10 cellular contexts compared by ENCODE assay signal in the genomic region with DNA sequence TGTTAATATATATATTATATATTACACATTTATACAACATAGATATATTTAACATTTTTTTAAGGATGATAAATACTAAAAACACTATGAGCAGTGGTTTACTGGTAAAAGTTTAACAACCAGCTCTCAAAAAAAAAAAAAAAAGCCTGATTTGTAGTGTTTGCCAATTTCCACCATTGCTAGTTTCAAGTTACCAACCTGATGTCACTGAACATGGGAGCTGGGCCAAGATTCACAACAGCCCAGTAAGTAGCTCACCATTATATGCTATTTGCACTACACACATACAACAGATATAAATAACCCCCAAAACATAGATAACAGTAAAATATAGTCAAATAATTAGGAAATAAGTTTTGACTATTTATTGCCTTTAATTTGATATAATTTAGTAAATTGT. TPM values are rescaled to one million over a fixed set of nuclear protein-coding genes. Genes with fewer than 3 reads are reported as not detected.
A peak's percentile ranks its signal among the peaks of the same experiment; 100 is the strongest.
DNase-seq lines count a peak whose midpoint lies in the region; ATAC-seq and TF ChIP-seq lines count a peak whose summit lies in the region.
"Had no signal": no experiment of that assay in that cellular context is flagged by ENCODE, and none has a peak within 500 bp of the region (broad histone marks: within the 10 kb centered on the region; RNA-seq: fewer than 3 reads in every experiment).

No MANE protein-coding gene starts in this region.

- no peak for TF ChIP-seq POLR2A in prostate gland (IDR thresholded peaks at IDR 0.05)

- no peaks in the 10 kb centered on the region for H4K20me1 ChIP-seq in SK-N-SH (ENCODE audit: insufficient read depth)

- H3K4me3 ChIP-seq in SK-N-SH (ENCODE audit: low read depth in 2 of 2, low read length in 1 of 2) (no peak overlapping the region), brain microvascular endothelial cell (ENCODE audit: low read depth, low read length) (no peak overlapping the region), prostate gland (no peak overlapping the region)
- H3K4me3 ChIP-seq: psoas muscle had no signal

- no peak overlapping the region for H3K27ac ChIP-seq in SK-N-SH (ENCODE audit: low read depth in 2 of 2, low read length in 1 of 2)
- H3K27ac ChIP-seq in brain microvascular endothelial cell = no peak overlapping the region
- no peak overlapping the region for H3K27ac ChIP-seq in prostate gland
- H3K27ac ChIP-seq: psoas muscle, RWPE1 had no signal

- H3K4me1 ChIP-seq in SK-N-SH (ENCODE audit: control insufficient read depth in 1 of 2, insufficient read depth in 2 of 2, low read depth in 1 of 2, low read length in 1 of 2) (peaks cover 0 to 17% of the 10 kb centered on the region in 2 experiments; a peak in 2 of 4 replicates), prostate gland (replicated peaks) (no peaks in the 10 kb centered on the region)
- H3K4me1 ChIP-seq: psoas muscle had no signal

- TF ChIP-seq CTCF in SK-N-SH (IDR thresholded peaks at IDR 0.05) (no peak), brain microvascular endothelial cell (IDR thresholded peaks at IDR 0.05; ENCODE audit: low read depth, low read length, missing control alignments) (no peak), prostate gland (IDR thresholded peaks at IDR 0.05) (no peak)

- TF ChIP-seq RAD21 in SK-N-SH (IDR thresholded peaks at IDR 0.05; ENCODE audit: low read length) = no peak

- no peak for DNase-seq in SK-N-SH
- DNase-seq in NCI-H345 treated with DMSO at 0.1 percent for 48 hours (lab: John Stamatoyannopoulos, UW; ENCODE audit: unreplicated experiment) = peak; percentile 50
- DNase-seq in brain microvascular endothelial cell = peak; percentile 43
- DNase-seq in epidermal melanocyte (ENCODE audit: insufficient read length, low spot score) = no peak
- DNase-seq in prostate gland (ENCODE audit: low spot score) = no peak
- no peak for DNase-seq in foreskin melanocyte
- DNase-seq in SK-N-DZ (ENCODE audit: low spot score) = no peak
- DNase-seq: psoas muscle had no signal

- CTCF ChIA-PET in SK-N-SH (lab: Yijun Ruan, JAX) = interaction anchor here (0.6 to 5.6 kb wide), 4 partner anchors 7 to 256 kb away, joined by 3 to 17 read pairs (median 4); no protein-coding TSS in a partner anchor

- H3K27me3 ChIP-seq in SK-N-SH (ENCODE audit: insufficient read depth) = no peaks in the 10 kb centered on the region
- H3K27me3 ChIP-seq in brain microvascular endothelial cell (replicated peaks) = peaks cover 2% of the 10 kb centered on the region
- no peaks in the 10 kb centered on the region for H3K27me3 ChIP-seq in prostate gland (replicated peaks; ENCODE audit: insufficient read depth)

- H3K9me2 ChIP-seq in SK-N-SH = no peaks in the 10 kb centered on the region

- no peaks in the 10 kb centered on the region for H3K9me3 ChIP-seq in SK-N-SH
- H3K9me3 ChIP-seq in prostate gland = no peaks in the 10 kb centered on the region

- POLR2A ChIA-PET in SK-N-SH (lab: Yijun Ruan, JAX) = no interaction called here

- H3K79me2 ChIP-seq in SK-N-SH (ENCODE audit: insufficient read depth) = no peaks in the 10 kb centered on the region

- no peak for TF ChIP-seq EP300 in SK-N-SH (IDR thresholded peaks at IDR 0.05; ENCODE audit: borderline replicate concordance in 1 of 2, low read depth in 1 of 2, low read length in 1 of 2)

- H3K4me2 ChIP-seq in SK-N-SH = no peak overlapping the region

- no peak overlapping the region for H2AFZ ChIP-seq in SK-N-SH (ENCODE audit: low read depth)

- in situ Hi-C loops in brain microvascular endothelial cell (cut with HindIII; ENCODE audit: low pct_ligation_motif_present, low sequenced_read_pairs) = no loop called here

- H3K36me3 ChIP-seq in SK-N-SH (replicated peaks in 1 of 2; ENCODE audit: control insufficient read depth in 1 of 2, insufficient read depth in 2 of 2, low read length in 1 of 2) = no peaks in the 10 kb centered on the region
- H3K36me3 ChIP-seq in brain microvascular endothelial cell (replicated peaks) = no peaks in the 10 kb centered on the region
- no peaks in the 10 kb centered on the region for H3K36me3 ChIP-seq in prostate gland

- intact Hi-C loops in prostate gland (cut with DNase I) = no loop called here

- no peak for ATAC-seq in SK-N-SH treated with all-trans-retinoic acid at 6 μM for 48 hours

- no peak overlapping the region for H3K9ac ChIP-seq in SK-N-SH

- no peaks in the 10 kb centered on the region for H3F3A ChIP-seq in SK-N-SH (replicated peaks; ENCODE audit: insufficient read depth)

TF ChIP-seq in SK-N-SH, 30 proteins besides CTCF, POLR2A, EP300 and RAD21:
- TF ChIP-seq YY1 (IDR thresholded peaks at IDR 0.05; ENCODE audit: low read depth) = no peak
- peak; percentile 64 for TF ChIP-seq NFIC (IDR thresholded peaks at IDR 0.05; ENCODE audit: borderline replicate concordance)

TF ChIP-seq in SK-N-SH treated with all-trans-retinoic acid at 6 μM for 48 hours, 23 proteins besides CTCF, POLR2A, EP300 and RAD21 (continues in another document):
- TF ChIP-seq TCF4 (CRISPR knock-in tag; IDR thresholded peaks at IDR 0.05; ENCODE audit: borderline replicate concordance) (no peak), ZFP30 (CRISPR knock-in tag; IDR thresholded peaks at IDR 0.05) (no peak), ZC3H10 (CRISPR knock-in tag; IDR thresholded peaks at IDR 0.05) (no peak), SNAI2 (CRISPR knock-in tag; IDR thresholded peaks at IDR 0.05) (no peak), CSRNP3 (CRISPR knock-in tag; IDR thresholded peaks at IDR 0.05) (no peak), OSR1 (CRISPR knock-in tag; IDR thresholded peaks at IDR 0.05) (no peak), PPARA (CRISPR knock-in tag; IDR thresholded peaks at IDR 0.05; ENCODE audit: borderline replicate concordance) (no peak), ZNF70 (CRISPR knock-in tag; IDR thresholded peaks at IDR 0.05) (no peak), TOX (CRISPR knock-in tag; IDR thresholded peaks at IDR 0.05; ENCODE audit: borderline replicate concordance) (no peak), TSHZ2 (CRISPR knock-in tag; IDR thresholded peaks at IDR 0.05) (no peak), ZFP3 (CRISPR knock-in tag; IDR thresholded peaks at IDR 0.05) (no peak), GLIS3 (CRISPR knock-in tag; IDR thresholded peaks at IDR 0.05) (no peak)
- TF ChIP-seq, protein P1, sequence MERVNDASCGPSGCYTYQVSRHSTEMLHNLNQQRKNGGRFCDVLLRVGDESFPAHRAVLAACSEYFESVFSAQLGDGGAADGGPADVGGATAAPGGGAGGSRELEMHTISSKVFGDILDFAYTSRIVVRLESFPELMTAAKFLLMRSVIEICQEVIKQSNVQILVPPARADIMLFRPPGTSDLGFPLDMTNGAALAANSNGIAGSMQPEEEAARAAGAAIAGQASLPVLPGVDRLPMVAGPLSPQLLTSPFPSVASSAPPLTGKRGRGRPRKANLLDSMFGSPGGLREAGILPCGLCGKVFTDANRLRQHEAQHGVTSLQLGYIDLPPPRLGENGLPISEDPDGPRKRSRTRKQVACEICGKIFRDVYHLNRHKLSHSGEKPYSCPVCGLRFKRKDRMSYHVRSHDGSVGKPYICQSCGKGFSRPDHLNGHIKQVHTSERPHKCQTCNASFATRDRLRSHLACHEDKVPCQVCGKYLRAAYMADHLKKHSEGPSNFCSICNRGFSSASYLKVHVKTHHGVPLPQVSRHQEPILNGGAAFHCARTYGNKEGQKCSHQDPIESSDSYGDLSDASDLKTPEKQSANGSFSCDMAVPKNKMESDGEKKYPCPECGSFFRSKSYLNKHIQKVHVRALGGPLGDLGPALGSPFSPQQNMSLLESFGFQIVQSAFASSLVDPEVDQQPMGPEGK (CRISPR knock-in tag; IDR thresholded peaks at IDR 0.05; ENCODE audit: borderline replicate concordance) = no peak

RNA-seq across cellular contexts. Expression of gene TMX1, which starts 28.9 kb away (rescaled TPM):
- polyA plus RNA-seq in SK-N-SH (2012; rRNA removed) = 16.1 and 16.8 TPM in 2 replicates
- 23.1 and 24.6 TPM in 2 replicates for polyA plus RNA-seq in SK-N-SH (2012; cell fraction: cytosol; rRNA removed)
- polyA plus RNA-seq in SK-N-SH (2012; cell fraction: nucleus; rRNA removed) = 4.1 and 6.8 TPM in 2 replicates
- total RNA-seq in prostate gland = 10 to 100 TPM; 23.2 to 29.1 TPM
- 45.1 and 51.7 TPM in 2 replicates for polyA plus RNA-seq in SK-N-DZ (2014; cell fraction: cytosol; rRNA removed)
- 17.5 and 30.8 TPM in 2 replicates for polyA plus RNA-seq in SK-N-DZ (2014; cell fraction: nucleus; rRNA removed)

Comparison
In these comparisons a context has a peak if more than half of its experiments do, and no peak if none do; other contexts are left out.
1. DNase-seq: peak in NCI-H345 treated with DMSO at 0.1 percent for 48 hours (single experiment) and brain microvascular endothelial cell (single experiment); none in SK-N-SH (single experiment), epidermal melanocyte (single experiment), prostate gland (single experiment), foreskin melanocyte (single experiment) and SK-N-DZ (single experiment).